In genomic region chr4:188976644-188977115, GRCh38 we compare ENCODE assay signal across 1 cellular context.
TF ChIP-seq lines count a peak whose summit lies in the region.

No MANE protein-coding gene starts in this region.

TF ChIP-seq in GM23338, 12 proteins besides CTCF, POLR2A, EP300 and RAD21 (continued from another document):
- TF ChIP-seq POLR2AphosphoS5 (IDR thresholded peaks at IDR 0.05; ENCODE audit: low read depth): no peak; the same call in 1 of the 2 replicates
- TF ChIP-seq EZH2phosphoT487 (IDR thresholded peaks at IDR 0.05; ENCODE audit: unreplicated experiment): no peak
- TF ChIP-seq EZH2 (IDR thresholded peaks at IDR 0.05; ENCODE audit: low read depth, unreplicated experiment): no peak
- TF ChIP-seq CREB1 (CRISPR knock-in tag; IDR thresholded peaks at IDR 0.05; ENCODE audit: low read depth): no peak
- TF ChIP-seq ZNF114 (CRISPR knock-in tag; IDR thresholded peaks at IDR 0.05): peak; percentile 58; the same call in 1 of the 2 replicates
- TF ChIP-seq REST (IDR thresholded peaks at IDR 0.05; ENCODE audit: unreplicated experiment): no peak
- no peak for TF ChIP-seq ETS1 (IDR thresholded peaks at IDR 0.05)
